23 cellular contexts compared by ENCODE assay signal in genomic region chr18:50073319-50073718, GRCh38.
"Had no signal": no experiment of that assay in that cellular context is flagged by ENCODE, and none has a peak within 500 bp of the region (broad histone marks: within the 10 kb centered on the region; RNA-seq: fewer than 3 reads in every experiment).

No MANE protein-coding gene starts in this region.

- H3K36me3 ChIP-seq: colonic mucosa, esophagus muscularis mucosa, esophagus squamous epithelium, gastrocnemius medialis, gastroesophageal sphincter, heart left ventricle, heart right ventricle had no signal

- DNase-seq: colonic mucosa; cortex of kidney; dermis blood vessel endothelial cell; dorsolateral prefrontal cortex; effector CD4-positive, alpha-beta T cell; effector CD8-positive, alpha-beta T cell; effector memory CD4-positive, alpha-beta T cell; effector memory CD8-positive, alpha-beta T cell; endodermal cell; erythroblast; esophagus squamous epithelium; foreskin fibroblast; foreskin keratinocyte; foreskin melanocyte; gastrocnemius medialis; glutamatergic neuron; head of caudate nucleus; heart left ventricle; heart right ventricle had no signal

- H3K4me3 ChIP-seq: colonic mucosa, coronary artery, dorsolateral prefrontal cortex, esophagus muscularis mucosa, esophagus squamous epithelium, gastrocnemius medialis, gastroesophageal sphincter, heart left ventricle, heart right ventricle had no signal

- H3K9me3 ChIP-seq: colonic mucosa, esophagus muscularis mucosa, esophagus squamous epithelium, gastrocnemius medialis, gastroesophageal sphincter, heart left ventricle, heart right ventricle had no signal

- H3K27ac ChIP-seq: colonic mucosa, coronary artery, dorsolateral prefrontal cortex, epithelial cell of prostate, esophagus muscularis mucosa, esophagus squamous epithelium, foreskin keratinocyte, gastrocnemius medialis, gastroesophageal sphincter, heart left ventricle, heart right ventricle had no signal

- H3K4me1 ChIP-seq: foreskin keratinocyte, gastrocnemius medialis, gastroesophageal sphincter, heart left ventricle had no signal

- H3K27me3 ChIP-seq: colonic mucosa, gastrocnemius medialis, gastroesophageal sphincter had no signal
